7 cellular contexts compared by ENCODE assay signal in the genomic region with DNA sequence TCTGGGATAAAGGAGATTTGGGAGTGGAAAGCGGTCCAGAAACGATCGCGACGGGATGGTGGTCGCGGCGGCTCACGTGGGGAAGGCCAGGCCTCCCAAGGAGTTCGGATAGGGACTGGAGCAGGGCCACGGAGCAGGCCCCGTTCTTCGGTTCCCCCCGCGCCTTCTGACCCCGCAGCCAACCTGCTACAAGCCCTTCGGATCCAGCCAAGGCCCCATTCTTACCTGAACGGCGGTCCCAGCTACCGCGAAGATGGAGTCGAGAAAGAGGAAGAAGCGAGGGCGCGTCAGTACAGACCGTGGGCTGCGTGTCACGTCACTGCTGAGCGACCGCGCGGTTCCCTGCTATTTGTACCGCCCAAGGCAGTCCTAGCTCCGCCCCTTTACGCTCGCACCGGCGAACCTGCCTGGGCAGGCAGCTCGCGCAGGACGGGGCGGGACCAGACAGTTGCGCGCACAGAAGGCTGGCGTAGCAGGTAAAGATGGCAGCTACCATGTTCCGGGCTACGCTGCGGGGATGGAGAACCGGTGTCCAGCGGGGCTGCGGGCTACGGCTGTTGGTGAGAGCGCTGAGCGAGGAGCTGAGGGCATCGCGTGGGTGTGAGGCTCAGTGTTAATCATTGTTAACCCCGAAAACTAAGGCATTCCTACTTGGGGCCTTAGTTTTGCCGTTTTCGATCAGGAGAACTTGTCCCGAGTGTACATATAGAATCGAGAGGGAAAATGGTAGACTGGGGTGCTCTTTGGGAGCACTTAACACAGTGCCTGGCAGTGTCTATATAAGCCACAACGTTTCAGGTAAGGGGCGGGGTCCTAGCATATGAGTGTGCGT. TPM values are rescaled to one million over a fixed set of nuclear protein-coding genes. Genes with fewer than 3 reads are reported as not detected.
DNase-seq lines count a peak whose midpoint lies in the region; ATAC-seq, FAIRE-seq and TF ChIP-seq lines count a peak whose summit lies in the region.

A gene (minus strand): TSS at position 270 of the 832 bp plus-strand sequence. CDS start 321 bp downstream, outside the sequence.
A gene (plus strand): TSS at position 457 of the 832 bp plus-strand sequence. CDS start 26 bp downstream, at position 483.

- TF ChIP-seq CTCF in body of pancreas (IDR thresholded peaks at IDR 0.05) (peak in 1 of 7 experiments; percentile 25), gastrocnemius medialis (IDR thresholded peaks at IDR 0.05 in 4 of 5, conservative IDR thresholded peaks at IDR 0.05 in 1 of 5) (peak in 1 of 5 experiments; percentile 20)

- H3K4me1 ChIP-seq in body of pancreas, result peaks cover 33% of the 10 kb centered on the region
- H3K4me1 ChIP-seq in gastrocnemius medialis, result peaks cover 21 to 31% of the 10 kb centered on the region in 2 donors

- 0% methylated on average over 62 to 64 of the region's 64 CpGs for WGBS in body of pancreas, 2 donors

- ATAC-seq in GM18519 (IDR thresholded peaks at IDR 0.05; ENCODE audit: low FRiP score, unreplicated experiment), result peak; percentile 52
- ATAC-seq in HG03060 (IDR thresholded peaks at IDR 0.05; ENCODE audit: low read depth, unreplicated experiment), result peak; percentile 44
- ATAC-seq in body of pancreas, result peak; percentile 82
- ATAC-seq in gastrocnemius medialis, result peak; percentile 81 to 84

- H3K9me3 ChIP-seq in body of pancreas, result no peaks in the 10 kb centered on the region
- H3K9me3 ChIP-seq in gastrocnemius medialis, result no peaks in the 10 kb centered on the region

- H3K27me3 ChIP-seq in body of pancreas, result no peaks in the 10 kb centered on the region
- no peaks in the 10 kb centered on the region for H3K27me3 ChIP-seq in gastrocnemius medialis

- TF ChIP-seq POLR2A in body of pancreas (IDR thresholded peaks at IDR 0.05) (peak; percentile 91 to 96 (median 95)), gastrocnemius medialis (IDR thresholded peaks at IDR 0.05) (peak; percentile 91 to 95)

- H3K4me3 ChIP-seq in body of pancreas, result peak within 1 kb of the TSS; percentile 37 to 63
- H3K4me3 ChIP-seq in gastrocnemius medialis, result peak within 1 kb of the TSS; percentile 79 to 97 (median 90)

- intact Hi-C loops in body of pancreas (cut with DNase I) (no loop called here), gastrocnemius medialis (cut with DNase I; ENCODE audit: low total_unique reads) (loop anchor here (1.0 kb wide), 3 partner anchors 12 to 108 kb away; a partner anchor contains a TSS)

- peak; percentile 80 for FAIRE-seq in TTC549 (lab: Jason Lieb, UNC)

- DNase-seq in NCI-H2107 treated with DMSO at 0.1 percent for 48 hours (lab: John Stamatoyannopoulos, UW; ENCODE audit: unreplicated experiment) (peak; percentile 96), body of pancreas (peak; percentile 99 to 100 (median 99)), iPS DF 19.7 (ENCODE audit: low read depth, low spot score) (peak; percentile 84), gastrocnemius medialis (peak; percentile 98)

- peak within 1 kb of the TSS; percentile 71 to 94 (median 88) for H3K27ac ChIP-seq in body of pancreas
- H3K27ac ChIP-seq in gastrocnemius medialis, result peak within 1 kb of the TSS; percentile 87 to 98 (median 92)

- in situ Hi-C loops in gastrocnemius medialis (cut with MboI; ENCODE audit: low sequenced_read_pairs in 4 of 4), result no loop called here

- H3K36me3 ChIP-seq in body of pancreas (replicated peaks in 1 of 2; ENCODE audit: insufficient read depth in 1 of 2, low read depth in 2 of 2) (peaks cover 0 to 19% of the 10 kb centered on the region in 2 donors), gastrocnemius medialis (peaks cover 0 to 59% of the 10 kb centered on the region in 2 donors)

RNA-seq across cellular contexts. Expression of the first gene that starts in this region (rescaled TPM):
- total RNA-seq in body of pancreas, result 1,000 to 10,000 TPM; 1,320 to 1,355 TPM
- 100 to 1,000 TPM; 353 to 521 (median 436) TPM for total RNA-seq in gastrocnemius medialis

RNA-seq across cellular contexts. Expression of the second gene that starts in this region (rescaled TPM):
- total RNA-seq in body of pancreas (10 to 100 TPM; 34.2 to 35.6 TPM), gastrocnemius medialis (10 to 100 TPM; 54.9 to 76.5 (median 63.6) TPM)

Comparison
In these comparisons a context has a peak if more than half of its experiments do, and no peak if none do; other contexts are left out.
1. Peak in every context shown above with its lines: DNase-seq, ATAC-seq, H3K4me3 ChIP-seq and H3K27ac ChIP-seq.